8 cellular contexts compared by ENCODE assay signal in genomic region chr6:115896538-115897129, GRCh38.
DNase-seq lines count a peak whose midpoint lies in the region; ATAC-seq and TF ChIP-seq lines count a peak whose summit lies in the region.

No MANE protein-coding gene starts in this region.

- DNase-seq in BJ (ENCODE audit: low read depth) (peak; percentile 1), HT-29 (ENCODE audit: low spot score) (peak; percentile 56), SK-N-DZ (ENCODE audit: low spot score) (peak; percentile 64), foreskin melanocyte (peak; percentile 14), stomach (no peak)

- 68 to 78% (median 73%) methylated on average over 2 of the region's 2 CpGs for WGBS in stomach, 5 donors

- no peaks in the 10 kb centered on the region for H3K4me1 ChIP-seq in stomach

- TF ChIP-seq POLR2A in stomach (IDR thresholded peaks at IDR 0.05) = no peak

- no peak overlapping the region for H3K27ac ChIP-seq in stomach

- intact Hi-C loops in stomach (cut with DNase I; ENCODE audit: low total_unique reads) = no loop called here

- H3K27me3 ChIP-seq in BJ (ENCODE audit: control insufficient read depth, insufficient read depth, low read length) (no peaks in the 10 kb centered on the region), stomach (no peaks in the 10 kb centered on the region)

- CTCF ChIA-PET in BJ (lab: Yijun Ruan, JAX) = interaction anchor here (0.6 to 2.2 kb wide), 15 partner anchors 9 to 1156 kb away, joined by 3 to 9 read pairs (median 3); no protein-coding TSS in a partner anchor

- ATAC-seq in GM18517 (IDR thresholded peaks at IDR 0.05; ENCODE audit: unreplicated experiment) (peak; percentile 47), GM21381 (IDR thresholded peaks at IDR 0.05; ENCODE audit: unreplicated experiment) (no peak), HG03108 (IDR thresholded peaks at IDR 0.05; ENCODE audit: unreplicated experiment) (no peak)

- TF ChIP-seq CTCF in BJ (IDR thresholded peaks at IDR 0.05; ENCODE audit: insufficient read depth, low read depth, low read length) = peak; percentile 76
- peak in 5 of 7 experiments; percentile 43 to 65 (median 45) for TF ChIP-seq CTCF in stomach (IDR thresholded peaks at IDR 0.05)

- H3K9me3 ChIP-seq in stomach = no peaks in the 10 kb centered on the region

- no peaks in the 10 kb centered on the region for H3K36me3 ChIP-seq in BJ (ENCODE audit: control insufficient read depth, insufficient read depth, low read length)
- H3K36me3 ChIP-seq in stomach = no peaks in the 10 kb centered on the region

- no peak for TF ChIP-seq EP300 in stomach (IDR thresholded peaks at IDR 0.05)

- no peak overlapping the region for H3K4me3 ChIP-seq in BJ (ENCODE audit: low read depth, low read length)
- H3K4me3 ChIP-seq in stomach = no peak overlapping the region

- POLR2A ChIA-PET in BJ (lab: Charles Lee) = no interaction called here
